8 cellular contexts compared by ENCODE assay signal in genomic region chr17:49193513-49194296, GRCh38. TPM values are rescaled to one million over a fixed set of nuclear protein-coding genes. Genes with fewer than 3 reads are reported as not detected.
A peak's percentile ranks its signal among the peaks of the same experiment; 100 is the strongest.
DNase-seq lines count a peak whose midpoint lies in the region; ATAC-seq, FAIRE-seq and TF ChIP-seq lines count a peak whose summit lies in the region.

No MANE protein-coding gene starts in this region.

- DNase-seq in DMS153 (lab: John Stamatoyannopoulos, UW) (peak; percentile 19), HEK293T (ENCODE audit: extremely low spot score) (peak; percentile 61), OCI-M1 (lab: John Stamatoyannopoulos, UW) (peak; percentile 83), K562 (ENCODE audit: extremely low read depth in 1 of 4, low spot score in 3 of 4) (peak; percentile 52 to 67 (median 62)), retinal pigment epithelial cell (ENCODE audit: low read depth) (peak; percentile 39)

- no peak for TF ChIP-seq RAD21 in K562 (CRISPR knock-in tag; conservative IDR thresholded peaks at IDR 0.05 in 1 of 2, IDR thresholded peaks at IDR 0.05 in 1 of 2)

- H3K27ac ChIP-seq in K562 (ENCODE audit: extremely low read depth, low read depth, low read length), result peak overlapping the region; percentile 99; the same call in 2 of the 3 replicates

- no peaks in the 10 kb centered on the region for H3K36me3 ChIP-seq in K562 (ENCODE audit: control insufficient read depth, insufficient read depth, low read length)
- peaks cover 3% of the 10 kb centered on the region for H3K36me3 ChIP-seq in iPS-15b (ENCODE audit: control insufficient read depth, insufficient read depth, low read length)

- in situ Hi-C loops in K562 (cut with MboI), result no loop called here

- intact Hi-C loops in K562 (cut with micrococcal nuclease), result loop anchor here (5.0 kb wide), 2 partner anchors 34 to 301 kb away; partner anchors contain the start of gene ATP5MC1

- H3K4me2 ChIP-seq in K562 (ENCODE audit: insufficient read depth, low read length), result peak overlapping the region; percentile 94

- no peaks in the 10 kb centered on the region for H3K9me1 ChIP-seq in K562 (ENCODE audit: control insufficient read depth, insufficient read depth, low read length)

- peak overlapping the region; percentile 99 for H2AFZ ChIP-seq in K562 (ENCODE audit: low read depth, low read length)

- H3K4me1 ChIP-seq in K562 (replicated peaks in 1 of 2; ENCODE audit: control insufficient read depth in 2 of 2, insufficient read depth in 2 of 2, low read length in 2 of 2) (peaks cover 7 to 9% of the 10 kb centered on the region in 2 experiments; a peak in 3 of 5 replicates), iPS-15b (ENCODE audit: control insufficient read depth, insufficient read depth, low read length) (peaks cover 2% of the 10 kb centered on the region)

- CTCF ChIA-PET in HEK293T (lab: Yijun Ruan, JAX), result no interaction called here
- CTCF ChIA-PET in K562 (lab: Yijun Ruan, JAX; ENCODE audit: low intra/inter-chr PET ratio), result no interaction called here

- POLR2A ChIA-PET in HEK293T (lab: Yijun Ruan, JAX) (interaction anchor here (0.9 to 3.5 kb wide), 6 partner anchors 11 to 232 kb away, joined by 3 to 12 read pairs (median 4); no protein-coding TSS in a partner anchor), K562 (lab: Yijun Ruan, JAX) (interaction anchor here (0.6 to 1.0 kb wide), 6 partner anchors 9 to 206 kb away, joined by 3 to 7 read pairs (median 4); no protein-coding TSS in a partner anchor)

- TF ChIP-seq POLR2A in K562 (conservative IDR thresholded peaks at IDR 0.05), result no peak

- H3K27me3 ChIP-seq in K562 (ENCODE audit: control insufficient read depth in 2 of 2, insufficient read depth in 2 of 2, low read length in 2 of 2) (no peaks in the 10 kb centered on the region), iPS-15b (ENCODE audit: control insufficient read depth, insufficient read depth, low read length) (no peaks in the 10 kb centered on the region)

- H3K9ac ChIP-seq in K562 (ENCODE audit: insufficient read depth in 1 of 2, low read depth in 2 of 2, low read length in 2 of 2), result peak overlapping the region; percentile 90 to 97
- no peak overlapping the region for H3K9ac ChIP-seq in iPS-15b (ENCODE audit: low read depth, low read length)

- H3K9me3 ChIP-seq in K562 (replicated peaks; ENCODE audit: control insufficient read depth, insufficient read depth, low read depth, low read length) (no peaks in the 10 kb centered on the region), iPS-15b (ENCODE audit: control insufficient read depth, insufficient read depth, low read length) (no peaks in the 10 kb centered on the region)

- TF ChIP-seq EP300 in K562 (IDR thresholded peaks at IDR 0.05; ENCODE audit: low read length), result no peak

- no peaks in the 10 kb centered on the region for H3K79me2 ChIP-seq in K562 (ENCODE audit: control insufficient read depth, insufficient read depth, low read length)

- TF ChIP-seq CTCF in K562 (IDR thresholded peaks at IDR 0.05 in 2 of 3, conservative IDR thresholded peaks at IDR 0.05 in 1 of 3; ENCODE audit: insufficient read depth in 2 of 3, low read depth in 1 of 3, low read length in 3 of 3) (no peak), retinal pigment epithelial cell (conservative IDR thresholded peaks at IDR 0.05; ENCODE audit: low read depth, low read length) (no peak)

- peak overlapping the region; percentile 72 for H3K4me3 ChIP-seq in K562
- H3K4me3 ChIP-seq in iPS-15b (ENCODE audit: low read depth, low read length), result peak overlapping the region; percentile 93
- H3K4me3 ChIP-seq in retinal pigment epithelial cell (ENCODE audit: low read length), result peak overlapping the region; percentile 81

- WGBS in K562 (ENCODE audit: insufficient coverage, low coverage, missing lambda C conversion rate), result 2% methylated on average over 21 of the region's 21 CpGs

- FAIRE-seq in K562 (lab: Jason Lieb, UNC), result no peak

- no peaks in the 10 kb centered on the region for H4K20me1 ChIP-seq in K562 (replicated peaks; ENCODE audit: control insufficient read depth, insufficient read depth, low read length)

- peak; percentile 6; the same call in 2 of the 3 replicates for ATAC-seq in K562
- ATAC-seq in GM19351 (IDR thresholded peaks at IDR 0.05; ENCODE audit: unreplicated experiment), result no peak
- no peak for ATAC-seq in GM18867 (IDR thresholded peaks at IDR 0.05; ENCODE audit: unreplicated experiment)

- no TSS peak for BruUV-seq in K562 (replicated peaks; lab: Mats Ljungman, UMichigan)

TF ChIP-seq in HEK293T, 16 proteins besides CTCF, POLR2A, EP300 and RAD21 (continues in another document):
- peak; percentile 82; the same call in 1 of the 2 replicates for TF ChIP-seq ZNF384 (IDR thresholded peaks at IDR 0.05)
- TF ChIP-seq ELF4 (IDR thresholded peaks at IDR 0.05), result no peak
- TF ChIP-seq FOXM1 (IDR thresholded peaks at IDR 0.05; ENCODE audit: borderline replicate concordance), result no peak
- TF ChIP-seq FOXK2 (IDR thresholded peaks at IDR 0.05), result no peak
- peak; percentile 33; the same call in 1 of the 2 replicates for TF ChIP-seq CTBP1 (IDR thresholded peaks at IDR 0.05; ENCODE audit: borderline replicate concordance)

TF ChIP-seq in K562, 482 proteins besides CTCF, POLR2A, EP300 and RAD21 (continues in another document):
- TF ChIP-seq MTA3 (IDR thresholded peaks at IDR 0.05; ENCODE audit: borderline replicate concordance), result peak; percentile 13; the same call in 1 of the 2 replicates
- TF ChIP-seq GATAD2A (IDR thresholded peaks at IDR 0.05), result peak; percentile 26; the same call in 1 of the 2 replicates
- peak in 1 of 2 experiments; percentile 21; a peak in 2 of 4 replicates for TF ChIP-seq TRIM24 (IDR thresholded peaks at IDR 0.05)
- TF ChIP-seq ATF1 (CRISPR knock-in tag; IDR thresholded peaks at IDR 0.05), result no peak
- TF ChIP-seq ATF1 (tag; IDR thresholded peaks at IDR 0.05), result 0 out of 2 replicates have a peak, but pooled peaks have one; percentile 24

RNA-seq across cellular contexts. Expression of gene GNGT2, which starts 16.7 kb away (rescaled TPM):
- not detected in 2 replicates for total RNA-seq in K562 (2011; cell fraction: chromatin; rRNA removed; ENCODE audit: low replicate concordance)
- not detected in 2 replicates for total RNA-seq in K562 (2011; cell fraction: nucleolus; rRNA removed)
- not detected in 2 replicates for total RNA-seq in K562 (2011; cell fraction: nucleoplasm; rRNA removed)
- total RNA-seq in K562 (2014; rRNA removed) (not detected in 2 replicates), K562 (2014; rRNA removed; fragmentation: Illumina TruSeq; extraction: Trizol) (not detected in 2 replicates), K562 (2015; rRNA removed; fragmentation: Illumina TruSeq; extraction: Trizol) (not detected in 2 replicates), K562 (2021) (not detected in 2 replicates)
- polyA plus RNA-seq in K562 (2011; rRNA removed) (not detected in 2 replicates), K562 (2014; fragmentation: Illumina TruSeq; extraction: Trizol) (not detected in 2 replicates), K562 (2014; fragmentation: Nextera tagmentation; extraction: Ambion mirVana) (not detected), K562 (2014; rRNA removed) (not detected in 2 replicates)
- not detected in 2 replicates for polyA plus RNA-seq in K562 (2011; cell fraction: cytosol; rRNA removed)
- polyA plus RNA-seq in K562 (2011; cell fraction: nucleus; rRNA removed), result not detected in 2 replicates
- polyA plus RNA-seq in K562 (2012), result not detected in 2 replicates
- not detected in 2 replicates for polyA minus RNA-seq in K562 (2011; rRNA and poly(A)+ RNA removed)
- not detected in 2 replicates for polyA minus RNA-seq in K562 (2011; cell fraction: cytosol; rRNA and poly(A)+ RNA removed)
- not detected in 2 replicates for polyA minus RNA-seq in K562 (2011; cell fraction: nucleus; rRNA and poly(A)+ RNA removed)

RNA-seq across cellular contexts. Expression of gene ABI3, which starts 16.8 kb away (rescaled TPM):
- total RNA-seq in K562 (2011; cell fraction: chromatin; rRNA removed; ENCODE audit: low replicate concordance), result not detected in 2 replicates
- total RNA-seq in K562 (2011; cell fraction: nucleolus; rRNA removed), result not detected in 2 replicates
- not detected in 2 replicates for total RNA-seq in K562 (2011; cell fraction: nucleoplasm; rRNA removed)
- total RNA-seq in K562 (2014; rRNA removed) (not detected in 2 replicates), K562 (2014; rRNA removed; fragmentation: Illumina TruSeq; extraction: Trizol) (not detected in 2 replicates), K562 (2015; rRNA removed; fragmentation: Illumina TruSeq; extraction: Trizol) (not detected in 2 replicates), K562 (2021) (0.09 TPM in 1 of 2 replicates, not detected in the other)
- polyA plus RNA-seq in K562 (2011; rRNA removed) (not detected in 2 replicates), K562 (2014; fragmentation: Illumina TruSeq; extraction: Trizol) (not detected in 2 replicates), K562 (2014; fragmentation: Nextera tagmentation; extraction: Ambion mirVana) (not detected), K562 (2014; rRNA removed) (not detected in 2 replicates)
- not detected in 2 replicates for polyA plus RNA-seq in K562 (2011; cell fraction: cytosol; rRNA removed)
- polyA plus RNA-seq in K562 (2011; cell fraction: nucleus; rRNA removed), result not detected in 2 replicates
- polyA plus RNA-seq in K562 (2012), result not detected in 2 replicates
- polyA minus RNA-seq in K562 (2011; rRNA and poly(A)+ RNA removed), result not detected in 2 replicates
- not detected in 2 replicates for polyA minus RNA-seq in K562 (2011; cell fraction: cytosol; rRNA and poly(A)+ RNA removed)
- polyA minus RNA-seq in K562 (2011; cell fraction: nucleus; rRNA and poly(A)+ RNA removed), result not detected in 2 replicates

RNA-seq across cellular contexts. Expression of gene PHOSPHO1, which starts 36.9 kb away (rescaled TPM):
- not detected in 2 replicates for total RNA-seq in K562 (2011; cell fraction: chromatin; rRNA removed; ENCODE audit: low replicate concordance)
- total RNA-seq in K562 (2011; cell fraction: nucleolus; rRNA removed), result 0.17 TPM in 1 of 2 replicates, not detected in the other
- not detected in 2 replicates for total RNA-seq in K562 (2011; cell fraction: nucleoplasm; rRNA removed)
- total RNA-seq in K562 (2014; rRNA removed) (0.16 TPM in 1 of 2 replicates, not detected in the other), K562 (2014; rRNA removed; fragmentation: Illumina TruSeq; extraction: Trizol) (not detected in 2 replicates), K562 (2015; rRNA removed; fragmentation: Illumina TruSeq; extraction: Trizol) (0.07 TPM in 1 of 2 replicates, not detected in the other), K562 (2021) (0.13 TPM in 1 of 2 replicates, not detected in the other)
- polyA plus RNA-seq in K562 (2011; rRNA removed) (0.06 TPM in 1 of 2 replicates, not detected in the other), K562 (2014; fragmentation: Illumina TruSeq; extraction: Trizol) (not detected in 2 replicates), K562 (2014; fragmentation: Nextera tagmentation; extraction: Ambion mirVana) (not detected), K562 (2014; rRNA removed) (not detected in 2 replicates)
- 0.21 TPM in 1 of 2 replicates, not detected in the other for polyA plus RNA-seq in K562 (2011; cell fraction: cytosol; rRNA removed)
- 0.09 TPM in 1 of 2 replicates, not detected in the other for polyA plus RNA-seq in K562 (2011; cell fraction: nucleus; rRNA removed)
- polyA plus RNA-seq in K562 (2012), result 0.09 and 0.54 TPM in 2 replicates
- polyA minus RNA-seq in K562 (2011; rRNA and poly(A)+ RNA removed), result not detected in 2 replicates
- not detected in 2 replicates for polyA minus RNA-seq in K562 (2011; cell fraction: cytosol; rRNA and poly(A)+ RNA removed)
- not detected in 2 replicates for polyA minus RNA-seq in K562 (2011; cell fraction: nucleus; rRNA and poly(A)+ RNA removed)

Comparison
In these comparisons a context has a peak if more than half of its experiments do, and no peak if none do; other contexts are left out.
1. DNase-seq: peak in every context shown above with its lines; median percentile 83 in OCI-M1; 62 in K562; 61 in HEK293T; 39 in retinal pigment epithelial cell; 19 in DMS153.